Comparison of ENCODE assay signal across 1 cellular context in genomic region chr2:143263045-143263625, GRCh38.
TF ChIP-seq lines count a peak whose summit lies in the region.

No MANE protein-coding gene starts in this region.

TF ChIP-seq in WTC11, 78 proteins besides CTCF, POLR2A, EP300 and RAD21:
- TF ChIP-seq, protein P1, sequence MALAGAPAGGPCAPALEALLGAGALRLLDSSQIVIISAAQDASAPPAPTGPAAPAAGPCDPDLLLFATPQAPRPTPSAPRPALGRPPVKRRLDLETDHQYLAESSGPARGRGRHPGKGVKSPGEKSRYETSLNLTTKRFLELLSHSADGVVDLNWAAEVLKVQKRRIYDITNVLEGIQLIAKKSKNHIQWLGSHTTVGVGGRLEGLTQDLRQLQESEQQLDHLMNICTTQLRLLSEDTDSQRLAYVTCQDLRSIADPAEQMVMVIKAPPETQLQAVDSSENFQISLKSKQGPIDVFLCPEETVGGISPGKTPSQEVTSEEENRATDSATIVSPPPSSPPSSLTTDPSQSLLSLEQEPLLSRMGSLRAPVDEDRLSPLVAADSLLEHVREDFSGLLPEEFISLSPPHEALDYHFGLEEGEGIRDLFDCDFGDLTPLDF (CRISPR knock-in tag; IDR thresholded peaks at IDR 0.05) = no peak
- TF ChIP-seq E2F5 (CRISPR knock-in tag; IDR thresholded peaks at IDR 0.05) (no peak), CBFB (CRISPR knock-in tag; IDR thresholded peaks at IDR 0.05; ENCODE audit: low read depth) (no peak), ZNF671 (CRISPR knock-in tag; IDR thresholded peaks at IDR 0.05) (no peak), FOXP1 (CRISPR knock-in tag; IDR thresholded peaks at IDR 0.05; ENCODE audit: borderline replicate concordance) (no peak), TP53 (CRISPR knock-in tag; IDR thresholded peaks at IDR 0.05) (no peak), EMX1 (CRISPR knock-in tag; IDR thresholded peaks at IDR 0.05) (no peak), ERG (CRISPR knock-in tag; IDR thresholded peaks at IDR 0.05) (no peak), ETV6 (CRISPR knock-in tag; IDR thresholded peaks at IDR 0.05) (no peak)
- TF ChIP-seq, protein P2, sequence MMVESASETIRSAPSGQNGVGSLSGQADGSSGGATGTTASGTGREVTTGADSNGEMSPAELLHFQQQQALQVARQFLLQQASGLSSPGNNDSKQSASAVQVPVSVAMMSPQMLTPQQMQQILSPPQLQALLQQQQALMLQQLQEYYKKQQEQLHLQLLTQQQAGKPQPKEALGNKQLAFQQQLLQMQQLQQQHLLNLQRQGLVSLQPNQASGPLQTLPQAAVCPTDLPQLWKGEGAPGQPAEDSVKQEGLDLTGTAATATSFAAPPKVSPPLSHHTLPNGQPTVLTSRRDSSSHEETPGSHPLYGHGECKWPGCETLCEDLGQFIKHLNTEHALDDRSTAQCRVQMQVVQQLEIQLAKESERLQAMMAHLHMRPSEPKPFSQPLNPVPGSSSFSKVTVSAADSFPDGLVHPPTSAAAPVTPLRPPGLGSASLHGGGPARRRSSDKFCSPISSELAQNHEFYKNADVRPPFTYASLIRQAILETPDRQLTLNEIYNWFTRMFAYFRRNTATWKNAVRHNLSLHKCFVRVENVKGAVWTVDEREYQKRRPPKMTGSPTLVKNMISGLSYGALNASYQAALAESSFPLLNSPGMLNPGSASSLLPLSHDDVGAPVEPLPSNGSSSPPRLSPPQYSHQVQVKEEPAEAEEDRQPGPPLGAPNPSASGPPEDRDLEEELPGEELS (CRISPR knock-in tag; IDR thresholded peaks at IDR 0.05) = no peak
